ENCODE assay signal across 17 cellular contexts in the genomic region with DNA sequence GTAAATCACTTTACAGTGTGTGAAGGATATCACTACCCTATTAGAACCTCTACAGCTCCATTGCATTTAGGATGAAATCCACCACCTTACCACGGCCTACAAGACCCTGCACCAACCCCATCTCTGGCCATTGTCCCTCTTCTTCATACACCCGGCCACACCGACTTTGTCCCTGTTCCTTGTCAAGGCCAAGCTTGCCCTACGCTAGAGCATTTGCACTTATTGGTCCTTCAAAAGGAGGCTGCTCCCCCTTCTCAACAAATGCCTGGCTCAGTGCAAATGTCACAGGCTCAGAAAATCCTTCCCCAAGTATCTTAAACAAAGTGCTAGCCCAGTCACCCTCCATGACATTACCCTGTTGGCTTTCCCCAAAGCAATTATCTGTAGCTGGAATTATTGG. TPM values are rescaled to one million over a fixed set of nuclear protein-coding genes. Genes with fewer than 3 reads are reported as not detected.
DNase-seq lines count a peak whose midpoint lies in the region; ATAC-seq and TF ChIP-seq lines count a peak whose summit lies in the region.
"Had no signal": no experiment of that assay in that cellular context is flagged by ENCODE, and none has a peak within 500 bp of the region (broad histone marks: within the 10 kb centered on the region; RNA-seq: fewer than 3 reads in every experiment).

No MANE protein-coding gene starts in this region.

- no peak for DNase-seq in activated CD4-positive, alpha-beta T cell treated with anti-CD3 and anti-CD28 coated beads for 36 hours
- no peak for DNase-seq in activated CD4-positive, alpha-beta T cell treated with anti-CD3 and anti-CD28 coated beads for 4 hours
- DNase-seq in DND-41 (no peak), foreskin fibroblast (no peak)
- no peak for DNase-seq in activated naive CD8-positive, alpha-beta T cell treated with anti-CD3 and anti-CD28 coated beads for 36 hours
- DNase-seq: activated CD4-positive, CD25-positive, alpha-beta regulatory T cell treated with anti-CD3 and anti-CD28 coated beads, Interleukin-2, amount 50 U/mL, for 72 hours; activated effector memory CD4-positive, alpha-beta T cell treated with anti-CD3 and anti-CD28 coated beads, Interleukin-2, amount 50 U/mL, for 16 hours; BE2C; gastrocnemius medialis; OCI-M1; T-helper 9 cell; transverse colon had no signal

- H4K20me1 ChIP-seq in DND-41 (ENCODE audit: insufficient read depth, low read length), result peaks cover 19% of the 10 kb centered on the region

- H3K27me3 ChIP-seq in DND-41 (ENCODE audit: insufficient read depth, low read length, poor library complexity), result peaks cover 24% of the 10 kb centered on the region
- no peaks in the 10 kb centered on the region for H3K27me3 ChIP-seq in neutrophil

- intact Hi-C loops in activated CD4-positive, alpha-beta T cell treated with anti-CD3 and anti-CD28 coated beads for 36 hours (cut with DNase I, micrococcal nuclease), result loop anchor here (1.0 to 5.0 kb wide), 8 partner anchors 37 to 884 kb away; a partner anchor contains a TSS

- H3K4me2 ChIP-seq in DND-41 (ENCODE audit: insufficient read depth, low read length), result peak overlapping the region; percentile 35; the same call in 1 of the 2 replicates

- H3K36me3 ChIP-seq in DND-41 (ENCODE audit: insufficient read depth, low read length) (no peaks in the 10 kb centered on the region), neutrophil (no peaks in the 10 kb centered on the region)
- H3K36me3 ChIP-seq: BE2C, gastrocnemius medialis, transverse colon had no signal

- peaks cover 12% of the 10 kb centered on the region for H3K9me3 Mint-ChIP-seq in activated CD4-positive, alpha-beta T cell treated with anti-CD3 and anti-CD28 coated beads for 36 hours (ENCODE audit: low read depth)
- peaks cover 30% of the 10 kb centered on the region for H3K9me3 Mint-ChIP-seq in activated naive CD8-positive, alpha-beta T cell treated with anti-CD3 and anti-CD28 coated beads for 36 hours

- H3K9me3 ChIP-seq in DND-41 (ENCODE audit: insufficient read depth, low read length, severe bottlenecking) (peaks cover 14% of the 10 kb centered on the region), neutrophil (no peaks in the 10 kb centered on the region)
- H3K9me3 ChIP-seq: BE2C, gastrocnemius medialis, transverse colon had no signal

- peak overlapping the region; percentile 51 for H3K4me3 Mint-ChIP-seq in activated CD4-positive, alpha-beta T cell treated with anti-CD3 and anti-CD28 coated beads for 36 hours
- peak overlapping the region; percentile 55 for H3K4me3 Mint-ChIP-seq in activated naive CD8-positive, alpha-beta T cell treated with anti-CD3 and anti-CD28 coated beads for 36 hours
- H3K4me3 Mint-ChIP-seq: brain had no signal

- H3K36me3 Mint-ChIP-seq in activated CD4-positive, alpha-beta T cell treated with anti-CD3 and anti-CD28 coated beads for 36 hours (ENCODE audit: low read depth), result peaks cover 16% of the 10 kb centered on the region
- peaks cover 57% of the 10 kb centered on the region for H3K36me3 Mint-ChIP-seq in activated naive CD8-positive, alpha-beta T cell treated with anti-CD3 and anti-CD28 coated beads for 36 hours
- H3K36me3 Mint-ChIP-seq: brain had no signal

- H3K4me3 ChIP-seq in DND-41 (ENCODE audit: low read depth in 1 of 2, low read length in 2 of 2) (no peak overlapping the region), neutrophil (ENCODE audit: low read depth in 1 of 2, low read length in 1 of 2) (no peak overlapping the region), foreskin fibroblast (ENCODE audit: low read depth in 1 of 2, low read length in 2 of 2) (no peak overlapping the region)
- H3K4me3 ChIP-seq: gastrocnemius medialis, transverse colon had no signal

- POLR2A ChIA-PET in activated CD4-positive, alpha-beta T cell treated with anti-CD3 and anti-CD28 coated beads for 36 hours (lab: Charles Lee), result interaction anchor here (1.0 kb wide), 1 partner anchor 173 kb away, joined by 3 read pairs; no protein-coding TSS in a partner anchor

- H3K4me1 Mint-ChIP-seq in activated CD4-positive, alpha-beta T cell treated with anti-CD3 and anti-CD28 coated beads for 36 hours, result peaks cover 77% of the 10 kb centered on the region
- peaks cover 71% of the 10 kb centered on the region for H3K4me1 Mint-ChIP-seq in activated naive CD8-positive, alpha-beta T cell treated with anti-CD3 and anti-CD28 coated beads for 36 hours

- H3K27ac ChIP-seq in DND-41 (ENCODE audit: low read length), result peak overlapping the region; percentile 27; the same call in 1 of the 2 replicates
- peak overlapping the region; percentile 56 for H3K27ac ChIP-seq in neutrophil
- H3K27ac ChIP-seq: epithelial cell of prostate, gastrocnemius medialis, transverse colon had no signal

- H3K4me1 ChIP-seq in DND-41 (ENCODE audit: insufficient read depth, low read length) (peaks cover 58% of the 10 kb centered on the region), neutrophil (ENCODE audit: control insufficient read depth in 1 of 2, insufficient read depth in 1 of 2, low read depth in 1 of 2, low read length in 1 of 2) (peaks cover 60 to 75% of the 10 kb centered on the region in 2 experiments)
- H3K4me1 ChIP-seq: BE2C, gastrocnemius medialis had no signal

- H3K27ac Mint-ChIP-seq in activated CD4-positive, alpha-beta T cell treated with anti-CD3 and anti-CD28 coated beads for 36 hours, result peak overlapping the region; percentile 89
- peak overlapping the region; percentile 95 for H3K27ac Mint-ChIP-seq in activated naive CD8-positive, alpha-beta T cell treated with anti-CD3 and anti-CD28 coated beads for 36 hours
- H3K27ac Mint-ChIP-seq: brain had no signal

- no peak for ATAC-seq in activated CD4-positive, alpha-beta T cell treated with anti-CD3 and anti-CD28 coated beads for 36 hours
- no peak for ATAC-seq in DND-41 (ENCODE audit: insufficient read depth, low read depth)
- no peak for ATAC-seq in HG02884 (IDR thresholded peaks at IDR 0.05; ENCODE audit: unreplicated experiment)
- ATAC-seq in GM19452 (IDR thresholded peaks at IDR 0.05; ENCODE audit: unreplicated experiment), result no peak
- ATAC-seq: gastrocnemius medialis had no signal

- CTCF ChIA-PET in activated CD4-positive, alpha-beta T cell treated with anti-CD3 and anti-CD28 coated beads for 36 hours (lab: Charles Lee), result interaction anchor here (1.4 to 2.3 kb wide), 2 partner anchors 76 to 136 kb away, joined by 3 to 5 read pairs; no protein-coding TSS in a partner anchor

- H3K79me2 ChIP-seq in DND-41 (ENCODE audit: insufficient read depth, low read length), result no peaks in the 10 kb centered on the region

- no peak overlapping the region for H2AFZ ChIP-seq in DND-41 (ENCODE audit: low read depth, low read length)

- H3K9ac ChIP-seq in DND-41 (ENCODE audit: low read depth, low read length), result no peak overlapping the region

- TF ChIP-seq CTCF in DND-41 (IDR thresholded peaks at IDR 0.05; ENCODE audit: borderline replicate concordance, extremely low read depth, low read length, poor library complexity, severe bottlenecking) (no peak), neutrophil (IDR thresholded peaks at IDR 0.05) (no peak), foreskin fibroblast (IDR thresholded peaks at IDR 0.05; ENCODE audit: low read depth, low read length) (no peak)

- H3K27me3 Mint-ChIP-seq in activated CD4-positive, alpha-beta T cell treated with anti-CD3 and anti-CD28 coated beads for 36 hours, result no peaks in the 10 kb centered on the region
- H3K27me3 Mint-ChIP-seq in activated naive CD8-positive, alpha-beta T cell treated with anti-CD3 and anti-CD28 coated beads for 36 hours, result peaks cover 5% of the 10 kb centered on the region

RNA-seq across cellular contexts. Expression of a gene that starts 4.1 kb away (rescaled TPM):
- 10 to 100 TPM; 12.3 to 16.9 TPM for total RNA-seq in activated CD4-positive, alpha-beta T cell treated with anti-CD3 and anti-CD28 coated beads for 36 hours
- total RNA-seq in activated naive CD8-positive, alpha-beta T cell treated with anti-CD3 and anti-CD28 coated beads for 36 hours, result 10 to 100 TPM; 40.2 to 41.2 TPM
